ENCODE assay signal across 8 cellular contexts in genomic region chr17:20320535-20321229, GRCh38.
DNase-seq lines count a peak whose midpoint lies in the region; ATAC-seq and TF ChIP-seq lines count a peak whose summit lies in the region.
"Not testable (repeated sequence)": the region's sequence is repeated elsewhere in the genome, so short reads cannot be mapped to it uniquely, and the experiment has no call there.

No MANE protein-coding gene starts in this region.

- not testable (repeated sequence) for H3K27me3 Mint-ChIP-seq in activated CD8-positive, alpha-beta memory T cell treated with anti-CD3 and anti-CD28 coated beads, Interleukin-2, amount 10 ng/mL, durations not matched to agents 7 days and 5 days

- H3K4me2 ChIP-seq in PC-3 (ENCODE audit: low read length) = peak overlapping the region; percentile 66

- not testable (repeated sequence) for H3K27ac Mint-ChIP-seq in activated CD8-positive, alpha-beta memory T cell treated with anti-CD3 and anti-CD28 coated beads, Interleukin-2, amount 10 ng/mL, durations not matched to agents 7 days and 5 days

- not testable (repeated sequence) for H3K27ac ChIP-seq in PC-3 (ENCODE audit: low read length); tibial nerve
- H3K27ac ChIP-seq in sigmoid colon = peak overlapping the region in 3 of 4 donors; percentile 40 to 60 (median 45)

- H3K4me3 Mint-ChIP-seq in activated CD8-positive, alpha-beta memory T cell treated with anti-CD3 and anti-CD28 coated beads, Interleukin-2, amount 10 ng/mL, durations not matched to agents 7 days and 5 days = peak overlapping the region; percentile 38

- peak overlapping the region; percentile 48; the same call in 1 of the 2 replicates for H2AFZ ChIP-seq in PC-3 (ENCODE audit: low read length)

- POLR2A ChIA-PET in PC-3 (lab: Charles Lee; ENCODE audit: unreplicated experiment) = not testable (repeated sequence)

- not testable (repeated sequence) for H3F3A ChIP-seq in PC-3 (ENCODE audit: low read length, unreplicated experiment)

- TF ChIP-seq POLR2A in sigmoid colon (IDR thresholded peaks at IDR 0.05); tibial nerve (IDR thresholded peaks at IDR 0.05): not testable (repeated sequence)

- not testable (repeated sequence) for H3K4me1 ChIP-seq in PC-3 (ENCODE audit: insufficient read depth, low read length); tibial nerve
- H3K4me1 ChIP-seq in sigmoid colon = peaks cover 0 to 11% (median 4%) of the 10 kb centered on the region in 4 donors

- H4K20me1 ChIP-seq in PC-3 (ENCODE audit: low read length) = not testable (repeated sequence)

- CTCF ChIA-PET in PC-3 (lab: Charles Lee) = interaction anchor here (0.6 to 0.9 kb wide), 3 partner anchors 82 to 179 kb away, joined by 3 read pairs; no protein-coding TSS in a partner anchor
- CTCF ChIA-PET in activated CD8-positive, alpha-beta memory T cell treated with anti-CD3 and anti-CD28 coated beads, Interleukin-2, amount 10 ng/mL, durations not matched to agents 7 days and 5 days (lab: Charles Lee) = interaction anchor here (1.1 to 3.0 kb wide), 9 partner anchors 10 to 328 kb away, joined by 3 to 45 read pairs (median 5); no protein-coding TSS in a partner anchor

- H3K4me3 ChIP-seq in PC-3 (ENCODE audit: low read length) = peak overlapping the region; percentile 50; the same call in 1 of the 2 replicates
- H3K4me3 ChIP-seq in choroid plexus epithelial cell (ENCODE audit: low read depth, low read length) = peak overlapping the region; percentile 38
- peak overlapping the region in 3 of 4 donors; percentile 40 to 48 (median 43) for H3K4me3 ChIP-seq in sigmoid colon
- H3K4me3 ChIP-seq in tibial nerve = peak overlapping the region; percentile 17 to 50 (median 44)

- TF ChIP-seq CTCF in GM12872 (IDR thresholded peaks at IDR 0.05; ENCODE audit: insufficient read depth, low read depth, low read length) (peak; percentile 78), PC-3 (conservative IDR thresholded peaks at IDR 0.05; ENCODE audit: low read depth, low read length) (peak; percentile 80), choroid plexus epithelial cell (conservative IDR thresholded peaks at IDR 0.05; ENCODE audit: low read depth, low read length) (peak; percentile 70), sigmoid colon (IDR thresholded peaks at IDR 0.05) (peak; percentile 70 to 96 (median 94)), tibial nerve (IDR thresholded peaks at IDR 0.05) (peak; percentile 95 to 99 (median 97))

- H3K36me3 ChIP-seq in PC-3 (ENCODE audit: low read depth, low read length); sigmoid colon; tibial nerve: not testable (repeated sequence)

- not testable (repeated sequence) for TF ChIP-seq EP300 in sigmoid colon (IDR thresholded peaks at IDR 0.05); tibial nerve (IDR thresholded peaks at IDR 0.05)

- intact Hi-C loops in PC-3 (cut with micrococcal nuclease) = loop anchor here (2.0 kb wide), 1 partner anchor 94 kb away; no protein-coding TSS in a partner anchor
- intact Hi-C loops in sigmoid colon (cut with DNase I) = loop anchor here (1.0 to 2.0 kb wide), 2 partner anchors 94 to 200 kb away; no protein-coding TSS in a partner anchor

- not testable (repeated sequence) for H3K4me1 Mint-ChIP-seq in activated CD8-positive, alpha-beta memory T cell treated with anti-CD3 and anti-CD28 coated beads, Interleukin-2, amount 10 ng/mL, durations not matched to agents 7 days and 5 days

- H3K9me2 ChIP-seq in PC-3 (replicated peaks; ENCODE audit: low read length) = not testable (repeated sequence)

- H3K9ac ChIP-seq in PC-3 (ENCODE audit: low read length) = not testable (repeated sequence)

- ATAC-seq in HG03045 (IDR thresholded peaks at IDR 0.05; ENCODE audit: unreplicated experiment) (peak; percentile 66), PC-3 (peak; percentile 82)
- ATAC-seq in activated CD8-positive, alpha-beta memory T cell treated with anti-CD3 and anti-CD28 coated beads, Interleukin-2, amount 10 ng/mL, durations not matched to agents 7 days and 5 days = peak; percentile 93

- 13 to 22% methylated on average over 47 of the region's 47 CpGs for WGBS in sigmoid colon, 2 donors
- 38 to 73% methylated on average over 5 to 28 of the region's 47 CpGs for WGBS in tibial nerve, 2 donors

- BruUV-seq in PC-3 (replicated peaks; lab: Mats Ljungman, UMichigan) = not testable (repeated sequence)

- H3K9me3 Mint-ChIP-seq in activated CD8-positive, alpha-beta memory T cell treated with anti-CD3 and anti-CD28 coated beads, Interleukin-2, amount 10 ng/mL, durations not matched to agents 7 days and 5 days (ENCODE audit: low read depth) = not testable (repeated sequence)

- H3K27me3 ChIP-seq in PC-3 (ENCODE audit: low read length); sigmoid colon; tibial nerve: not testable (repeated sequence)

- not testable (repeated sequence) for H3K9me3 ChIP-seq in PC-3 (ENCODE audit: low read length); sigmoid colon; tibial nerve

- DNase-seq in PC-3 (peak; percentile 72), choroid plexus epithelial cell (ENCODE audit: low read depth) (peak; percentile 76), inferior parietal cortex (ENCODE audit: extremely low spot score) (peak; percentile 55), sigmoid colon (peak; percentile 81), tibial nerve (ENCODE audit: low spot score in 2 of 2) (peak; percentile 40 to 41)
- peak; percentile 84 for DNase-seq in activated CD8-positive, alpha-beta memory T cell treated with anti-CD3 and anti-CD28 coated beads, Interleukin-2, amount 10 ng/mL, durations not matched to agents 7 days and 5 days

- H3K36me3 Mint-ChIP-seq in activated CD8-positive, alpha-beta memory T cell treated with anti-CD3 and anti-CD28 coated beads, Interleukin-2, amount 10 ng/mL, durations not matched to agents 7 days and 5 days = not testable (repeated sequence)

- not testable (repeated sequence) for H3K79me2 ChIP-seq in PC-3 (ENCODE audit: low read length)
